17 cellular contexts compared by ENCODE assay signal in the genomic region with DNA sequence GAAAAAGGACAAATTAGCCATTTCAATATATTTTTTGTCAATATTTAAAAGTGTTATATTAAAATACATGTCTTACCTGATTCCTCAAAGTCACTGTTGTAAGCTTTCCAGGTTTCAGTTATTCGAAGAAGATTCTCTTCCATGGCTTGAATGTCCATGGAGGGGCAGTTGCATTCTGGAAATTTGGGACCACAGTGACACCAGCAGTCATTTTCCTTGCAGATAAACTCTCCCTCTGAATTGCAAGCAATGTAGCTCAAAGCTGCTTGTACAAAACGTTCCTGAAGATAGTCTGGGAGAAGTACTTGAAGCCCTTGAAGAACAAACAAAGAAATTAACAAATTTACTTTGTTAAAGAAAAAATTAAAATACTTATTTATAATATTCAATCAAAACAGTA.
A peak's percentile ranks its signal among the peaks of the same experiment; 100 is the strongest.
DNase-seq lines count a peak whose midpoint lies in the region; FAIRE-seq lines count a peak whose summit lies in the region.
"Had no signal": no experiment of that assay in that cellular context is flagged by ENCODE, and none has a peak within 500 bp of the region (broad histone marks: within the 10 kb centered on the region; RNA-seq: fewer than 3 reads in every experiment).

No MANE protein-coding gene starts in this region.

- peak; percentile 11 for DNase-seq in NCI-H146 (lab: John Stamatoyannopoulos, UW)
- no peak for DNase-seq in NCI-H146 treated with DMSO at 0.1 percent for 48 hours (lab: John Stamatoyannopoulos, UW; ENCODE audit: unreplicated experiment)
- peak; percentile 6 for DNase-seq in ACHN
- DNase-seq in medulla oblongata (ENCODE audit: extremely low spot score), result peak; percentile 27
- DNase-seq in inferior parietal cortex (ENCODE audit: extremely low spot score), result no peak
- no peak for DNase-seq in kidney glomerular epithelial cell (lab: John Stamatoyannopoulos, UW)
- no peak for DNase-seq in HUDEP-2 (lab: John Stamatoyannopoulos, UW; ENCODE audit: unreplicated experiment in 76 of 76)
- DNase-seq: CD4-positive, CD25-positive, alpha-beta regulatory T cell; H7; Kasumi-1; MG63; NCI-H187 treated with DMSO at 0.1 percent for 48 hours; NCI-H226; NCI-H510A treated with DMSO at 0.1 percent for 48 hours; SHP77 treated with DMSO at 0.1 percent for 48 hours had no signal

- in situ Hi-C loops in ACHN (cut with HindIII; ENCODE audit: low pct_ligation_motif_present, low pct_unique_long_range_greater_than_20kb, low sequenced_read_pairs), result no loop called here

- peak; percentile 95 for FAIRE-seq in TTC549 (lab: Jason Lieb, UNC)
- FAIRE-seq: GM12891 had no signal

Comparison
In these comparisons a context has a peak if more than half of its experiments do, and no peak if none do; other contexts are left out.
1. DNase-seq: peak in NCI-H146 (single experiment), ACHN (single experiment) and medulla oblongata (single experiment); none in NCI-H146 treated with DMSO at 0.1 percent for 48 hours (single experiment), inferior parietal cortex (single experiment), kidney glomerular epithelial cell (single experiment) and HUDEP-2 (0 of 76).